In the genomic region with DNA sequence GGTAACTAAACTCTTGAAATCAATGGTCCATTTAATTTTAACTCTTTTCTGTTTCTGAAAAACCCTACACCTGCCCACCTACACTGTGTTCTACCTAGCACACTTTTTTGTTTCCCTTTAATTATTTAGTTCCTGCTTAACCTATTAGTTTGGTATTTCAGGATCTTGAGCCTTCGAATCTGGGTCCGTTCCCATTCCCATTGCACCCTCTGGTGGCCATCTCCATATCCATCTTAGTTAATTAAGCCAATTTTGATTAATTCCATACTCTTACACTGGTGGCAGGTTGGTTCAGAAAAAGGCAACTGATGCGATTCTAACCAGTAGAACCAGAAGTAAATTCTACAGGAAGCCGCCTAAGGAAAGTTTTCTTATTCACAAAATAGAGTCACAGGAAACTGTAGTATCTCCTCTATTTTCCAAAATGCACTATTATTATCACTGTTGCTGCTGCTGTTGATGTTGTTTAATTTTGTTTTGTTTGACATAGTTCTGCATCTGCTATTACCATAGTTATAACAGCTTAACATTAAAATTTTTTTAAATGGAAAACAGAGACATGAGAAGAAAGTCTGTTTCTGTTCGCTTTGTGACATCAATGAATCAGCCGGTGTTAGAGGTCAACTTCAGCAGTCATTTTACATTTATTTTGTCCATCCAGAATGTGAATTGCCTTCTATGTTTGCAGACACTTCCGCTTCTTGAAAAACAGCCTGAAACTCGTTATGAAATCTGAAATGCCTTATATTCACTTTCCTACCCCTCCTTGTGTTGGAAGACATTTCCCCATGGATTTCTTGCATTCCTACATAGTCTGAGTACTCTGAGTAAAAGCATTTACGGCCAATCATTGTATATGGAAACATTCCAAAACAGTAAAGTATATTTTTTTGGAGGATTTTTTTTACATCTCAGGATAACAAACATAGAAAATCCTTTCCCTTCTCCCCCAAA, we compare ENCODE assay signal across 8 cellular contexts.
A peak's percentile ranks its signal among the peaks of the same experiment; 100 is the strongest.
DNase-seq lines count a peak whose midpoint lies in the region; ATAC-seq and TF ChIP-seq lines count a peak whose summit lies in the region.

No MANE protein-coding gene starts in this region.

- H3K27me3 ChIP-seq in adipocyte (replicated peaks; ENCODE audit: control insufficient read depth, insufficient read depth, low read length) (no peaks in the 10 kb centered on the region), uterus (no peaks in the 10 kb centered on the region)

- H3K27ac ChIP-seq in uterus, result no peak overlapping the region

- CTCF ChIA-PET in activated CD4-positive, alpha-beta T cell treated with anti-CD3 and anti-CD28 coated beads, Interleukin-2, amount 10 ng/mL, durations not matched to agents 7 days and 5 days (lab: Charles Lee), result no interaction called here

- no peaks in the 10 kb centered on the region for H3K9me3 ChIP-seq in adipocyte (ENCODE audit: control insufficient read depth, low read length)
- H3K9me3 ChIP-seq in uterus, result no peaks in the 10 kb centered on the region

- POLR2A ChIA-PET in activated CD4-positive, alpha-beta T cell treated with anti-CD3 and anti-CD28 coated beads, Interleukin-2, amount 10 ng/mL, durations not matched to agents 7 days and 5 days (lab: Charles Lee), result no interaction called here

- TF ChIP-seq CTCF in uterus (IDR thresholded peaks at IDR 0.05), result peak in 3 of 4 experiments; percentile 13 to 34 (median 17)

- peak overlapping the region; percentile 65 for H3K4me3 ChIP-seq in adipocyte (ENCODE audit: low read length)
- no peak overlapping the region for H3K4me3 ChIP-seq in uterus

- H3K9ac ChIP-seq in adipocyte (ENCODE audit: low read length), result peak overlapping the region; percentile 39

- H3K27ac Mint-ChIP-seq in activated CD4-positive, alpha-beta T cell treated with anti-CD3 and anti-CD28 coated beads, Interleukin-2, amount 10 ng/mL, durations not matched to agents 7 days and 5 days, result no peak overlapping the region

- ATAC-seq in HG03108 (IDR thresholded peaks at IDR 0.05; ENCODE audit: unreplicated experiment) (no peak), GM18858 (IDR thresholded peaks at IDR 0.05; ENCODE audit: unreplicated experiment) (no peak)

- peaks cover 4% of the 10 kb centered on the region for H3K9me3 Mint-ChIP-seq in activated CD4-positive, alpha-beta T cell treated with anti-CD3 and anti-CD28 coated beads, Interleukin-2, amount 10 ng/mL, durations not matched to agents 7 days and 5 days

- peaks cover 12% of the 10 kb centered on the region for H3K4me1 ChIP-seq in adipocyte (ENCODE audit: control insufficient read depth, insufficient read depth, low read length)
- H3K4me1 ChIP-seq in uterus, result no peaks in the 10 kb centered on the region

- H3K4me3 Mint-ChIP-seq in activated CD4-positive, alpha-beta T cell treated with anti-CD3 and anti-CD28 coated beads, Interleukin-2, amount 10 ng/mL, durations not matched to agents 7 days and 5 days, result no peak overlapping the region

- H3K36me3 ChIP-seq in adipocyte (ENCODE audit: control insufficient read depth, insufficient read depth, low read length, severe bottlenecking) (no peaks in the 10 kb centered on the region), uterus (no peaks in the 10 kb centered on the region)

- no peaks in the 10 kb centered on the region for H3K36me3 Mint-ChIP-seq in activated CD4-positive, alpha-beta T cell treated with anti-CD3 and anti-CD28 coated beads, Interleukin-2, amount 10 ng/mL, durations not matched to agents 7 days and 5 days (ENCODE audit: low read depth)

- TF ChIP-seq POLR2A in uterus (IDR thresholded peaks at IDR 0.05), result no peak

- intact Hi-C loops in uterus (cut with DNase I; ENCODE audit: low total_unique reads), result no loop called here

- no peaks in the 10 kb centered on the region for H3K27me3 Mint-ChIP-seq in activated CD4-positive, alpha-beta T cell treated with anti-CD3 and anti-CD28 coated beads, Interleukin-2, amount 10 ng/mL, durations not matched to agents 7 days and 5 days

- DNase-seq in activated CD4-positive, alpha-beta T cell treated with anti-CD3 and anti-CD28 coated beads for 48 hours, result peak; percentile 20
- DNase-seq in activated CD4-positive, alpha-beta T cell treated with anti-CD3 and anti-CD28 coated beads, Interleukin-2, amount 10 ng/mL, durations not matched to agents 7 days and 5 days, result no peak
- DNase-seq in NCI-H1694 treated with DMSO at 0.1 percent for 48 hours (lab: John Stamatoyannopoulos, UW), result peak; percentile 41
- DNase-seq in adipocyte (ENCODE audit: low read depth), result peak; percentile 24
- peak; percentile 55 for DNase-seq in iPS-NIHi7 (ENCODE audit: extremely low spot score)
- DNase-seq in uterus, result no peak

- H3K4me1 Mint-ChIP-seq in activated CD4-positive, alpha-beta T cell treated with anti-CD3 and anti-CD28 coated beads, Interleukin-2, amount 10 ng/mL, durations not matched to agents 7 days and 5 days, result no peaks in the 10 kb centered on the region

Comparison
In these comparisons a context has a peak if more than half of its experiments do, and no peak if none do; other contexts are left out.
1. DNase-seq: peak in activated CD4-positive, alpha-beta T cell treated with anti-CD3 and anti-CD28 coated beads for 48 hours (single experiment), NCI-H1694 treated with DMSO at 0.1 percent for 48 hours (single experiment), adipocyte (single experiment) and iPS-NIHi7 (single experiment); none in activated CD4-positive, alpha-beta T cell treated with anti-CD3 and anti-CD28 coated beads, Interleukin-2, amount 10 ng/mL, durations not matched to agents 7 days and 5 days (single experiment) and uterus (0 of 2).